In the genomic region with DNA sequence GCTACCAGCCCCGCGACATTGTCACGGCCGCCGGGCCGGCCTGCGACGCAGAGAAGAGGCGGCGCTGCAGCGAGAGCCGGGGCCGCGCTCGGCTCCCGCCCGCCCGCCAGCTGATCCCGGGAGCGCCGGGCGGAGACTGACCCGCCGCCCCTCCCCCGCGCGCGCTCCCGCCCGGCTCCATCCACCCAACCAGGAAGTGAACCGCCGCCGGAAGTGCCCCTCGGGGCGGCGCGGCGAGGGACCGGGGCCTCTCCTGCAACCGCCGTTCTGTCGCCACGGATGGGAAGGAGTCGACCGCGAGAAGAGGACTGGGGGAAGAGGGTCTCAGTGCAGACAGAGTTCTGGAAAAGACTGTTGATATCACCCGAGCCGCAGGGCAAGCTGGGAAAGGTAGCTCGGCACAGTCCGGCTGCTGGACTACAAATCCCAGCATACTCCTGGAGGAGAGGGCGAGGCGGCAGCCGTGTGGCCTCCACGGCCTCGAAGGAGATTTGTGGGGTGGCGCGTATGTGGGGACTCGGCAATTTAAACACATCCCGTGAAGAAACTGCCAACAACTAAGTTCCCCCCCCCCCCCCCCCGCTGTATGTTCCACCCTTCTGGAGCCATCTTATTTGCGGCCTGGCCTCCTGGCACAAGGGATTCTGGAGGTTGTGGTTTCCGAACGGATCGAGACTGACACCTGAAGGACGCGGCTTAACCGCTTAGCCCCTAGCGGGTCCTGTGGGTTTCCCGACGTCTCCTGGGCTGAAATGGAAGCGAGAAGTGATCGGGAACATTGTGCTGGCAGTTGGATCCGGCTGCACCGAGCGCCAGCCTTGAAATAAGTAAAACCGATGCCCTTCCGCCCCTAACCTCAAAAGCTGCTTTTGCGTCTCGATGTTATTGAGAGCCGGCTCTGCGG, we compare ENCODE assay signal across 8 cellular contexts. TPM values are rescaled to one million over a fixed set of nuclear protein-coding genes. Genes with fewer than 3 reads are reported as not detected.
A peak's percentile ranks its signal among the peaks of the same experiment; 100 is the strongest.
DNase-seq lines count a peak whose midpoint lies in the region; ATAC-seq and TF ChIP-seq lines count a peak whose summit lies in the region.

A gene (minus strand): TSS at position 138 of the 904 bp plus-strand sequence. CDS start 699 bp downstream, outside the sequence.

- no peaks in the 10 kb centered on the region for H3K9me3 ChIP-seq in BLaER1 treated with 17β-estradiol and CSF1 and Interleukin-3, amounts not matched to agents 10 nM and 100 nM (replicated peaks in 1 of 11)
- no peaks in the 10 kb centered on the region for H3K9me3 ChIP-seq in right lobe of liver

- H3K4me3 ChIP-seq in BLaER1 treated with 17β-estradiol and CSF1 and Interleukin-3, amounts not matched to agents 10 nM and 100 nM: peak within 1 kb of the TSS; percentile 84 to 98 (median 93)
- H3K4me3 ChIP-seq in dorsolateral prefrontal cortex (peak within 1 kb of the TSS; percentile 73 to 100 (median 96)), right lobe of liver (peak within 1 kb of the TSS; percentile 82 to 99 (median 97))

- peak within 1 kb of the TSS; percentile 89 to 98 (median 95) for H3K9ac ChIP-seq in BLaER1 treated with 17β-estradiol and CSF1 and Interleukin-3, amounts not matched to agents 10 nM and 100 nM

- peaks cover 5 to 32% (median 28%) of the 10 kb centered on the region in 11 experiments; a peak in 17 of 22 replicates for H4K20me1 ChIP-seq in BLaER1 treated with 17β-estradiol and CSF1 and Interleukin-3, amounts not matched to agents 10 nM and 100 nM

- H3K4me1 ChIP-seq in BLaER1 treated with 17β-estradiol and CSF1 and Interleukin-3, amounts not matched to agents 10 nM and 100 nM: peaks cover 67 to 78% (median 71%) of the 10 kb centered on the region in 10 experiments
- peaks cover 0 to 16% (median 0%) of the 10 kb centered on the region in 4 donors for H3K4me1 ChIP-seq in right lobe of liver

- under 1% methylated on average over 25 of the region's 81 CpGs for WGBS in right lobe of liver (ENCODE audit: insufficient coverage, low coverage, low lambda C conversion rate, missing lambda C conversion rate)

- intact Hi-C loops in dorsolateral prefrontal cortex (cut with DNase I) (loop anchor here (2.0 to 10.0 kb wide), 6 partner anchors 58 to 259 kb away; a partner anchor contains a TSS), right lobe of liver (cut with DNase I) (no loop called here)

- peak; percentile 89 for TF ChIP-seq POLR2A in right lobe of liver (IDR thresholded peaks at IDR 0.05)

- ATAC-seq in GM19397 (IDR thresholded peaks at IDR 0.05; ENCODE audit: unreplicated experiment) (peak; percentile 54), HG03571 (IDR thresholded peaks at IDR 0.05; ENCODE audit: unreplicated experiment) (peak; percentile 24), right lobe of liver (peak; percentile 85 to 95 (median 92))

- TF ChIP-seq CTCF in dorsolateral prefrontal cortex (IDR thresholded peaks at IDR 0.05 in 54 of 56, conservative IDR thresholded peaks at IDR 0.05 in 2 of 56; ENCODE audit: low read depth in 1 of 56, partially characterized antibody in 56 of 56): peak in 42 of 56 donors; percentile 3 to 59 (median 27)
- TF ChIP-seq CTCF in right lobe of liver (IDR thresholded peaks at IDR 0.05): no peak

- peak within 1 kb of the TSS; percentile 83 to 99 (median 92) for H3K4me2 ChIP-seq in BLaER1 treated with 17β-estradiol and CSF1 and Interleukin-3, amounts not matched to agents 10 nM and 100 nM

- peaks cover 0 to 20% (median 9%) of the 10 kb centered on the region in 11 experiments; a peak in 12 of 22 replicates for H3K36me3 ChIP-seq in BLaER1 treated with 17β-estradiol and CSF1 and Interleukin-3, amounts not matched to agents 10 nM and 100 nM
- peaks cover 0 to 2% (median 0%) of the 10 kb centered on the region in 4 donors for H3K36me3 ChIP-seq in right lobe of liver

- DNase-seq in NCI-H82 treated with DMSO at 0.1 percent for 48 hours (lab: John Stamatoyannopoulos, UW; ENCODE audit: unreplicated experiment): peak; percentile 67
- DNase-seq in activated CD4-positive, alpha-beta T cell treated with anti-CD3 and anti-CD28 coated beads, Interleukin-2, amount 50 U/mL, for 48 hours: peak; percentile 89 to 91
- DNase-seq in dorsolateral prefrontal cortex: peak; percentile 80 to 92 (median 88)
- DNase-seq in right lobe of liver: peak; percentile 94 to 95 (median 94)
- peak; percentile 85 for DNase-seq in stimulated activated CD4-positive, alpha-beta T cell treated with anti-CD3 and anti-CD28 coated beads, Interleukin-4, amount 100 ng/mL, for 24 hours

- H3K27me3 ChIP-seq in BLaER1 treated with 17β-estradiol and CSF1 and Interleukin-3, amounts not matched to agents 10 nM and 100 nM: no peaks in the 10 kb centered on the region
- H3K27me3 ChIP-seq in dorsolateral prefrontal cortex: no peaks in the 10 kb centered on the region
- no peaks in the 10 kb centered on the region for H3K27me3 ChIP-seq in right lobe of liver

- peak within 1 kb of the TSS; percentile 90 to 99 (median 95) for H3K27ac ChIP-seq in BLaER1 treated with 17β-estradiol and CSF1 and Interleukin-3, amounts not matched to agents 10 nM and 100 nM
- H3K27ac ChIP-seq in dorsolateral prefrontal cortex (peak within 1 kb of the TSS; percentile 91 to 100 (median 99)), right lobe of liver (peak within 1 kb of the TSS; percentile 91 to 98 (median 95))

RNA-seq across cellular contexts. Expression of the gene that starts here (rescaled TPM):
- total RNA-seq in dorsolateral prefrontal cortex (100 to 1,000 TPM in 119 of 120 experiments, 10 to 100 TPM in 1; 97.4 to 260 (median 192) TPM), right lobe of liver (10 to 100 TPM; 12.7 to 30.5 (median 20.5) TPM)

Comparison
In these comparisons a context has a peak if more than half of its experiments do, and no peak if none do; other contexts are left out.
1. Peak in every context shown above with its lines: DNase-seq, ATAC-seq, H3K4me3 ChIP-seq and H3K27ac ChIP-seq.
2. ATAC-seq: peak in every context shown above with its lines; median percentile 92 in right lobe of liver; 54 in GM19397; 24 in HG03571.
3. CTCF ChIP-seq: peak in dorsolateral prefrontal cortex (42 of 56); none in right lobe of liver (0 of 4).
4. intact Hi-C loops: an anchor here in dorsolateral prefrontal cortex (2.0 to 10.0 kb wide); none called in right lobe of liver.